In the genomic region with DNA sequence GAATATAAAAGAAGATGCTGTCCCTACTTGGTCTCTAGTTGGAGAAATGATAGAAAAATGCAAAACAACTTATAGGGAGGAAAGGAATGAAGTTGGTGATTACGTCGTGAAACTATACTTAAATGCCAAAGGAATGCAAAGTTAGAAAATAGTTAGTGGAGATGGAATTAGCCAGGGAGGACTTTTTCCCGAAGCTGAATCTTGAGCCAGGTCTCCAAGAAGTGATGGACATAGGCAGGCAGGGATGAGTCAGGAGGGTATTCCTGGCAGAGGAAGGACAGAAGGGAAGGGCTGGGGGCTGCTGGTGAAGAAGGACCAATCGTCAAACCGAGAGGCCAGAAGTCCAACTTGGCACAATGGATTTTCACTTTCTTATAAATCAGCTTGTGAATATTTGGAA, we compare ENCODE assay signal across 8 cellular contexts. TPM values are rescaled to one million over a fixed set of nuclear protein-coding genes. Genes with fewer than 3 reads are reported as not detected.
DNase-seq lines count a peak whose midpoint lies in the region; ATAC-seq and TF ChIP-seq lines count a peak whose summit lies in the region.

No MANE protein-coding gene starts in this region.

- H3K36me3 ChIP-seq in PC-3 (ENCODE audit: low read depth, low read length), result no peaks in the 10 kb centered on the region

- no peak for DNase-seq in Calu3
- peak; percentile 23 for DNase-seq in PC-3
- DNase-seq in epithelial cell of proximal tubule (ENCODE audit: low read depth), result no peak
- no peak for DNase-seq in osteocyte (ENCODE audit: extremely low spot score, unreplicated experiment)
- DNase-seq in NCI-H526 (lab: John Stamatoyannopoulos, UW), result no peak

- H3K27ac Mint-ChIP-seq in Calu3 (ENCODE audit: unreplicated experiment), result peak overlapping the region; percentile 76
- peak overlapping the region; percentile 78 for H3K27ac Mint-ChIP-seq in osteocyte (ENCODE audit: unreplicated experiment)

- H3K4me1 Mint-ChIP-seq in Calu3 (ENCODE audit: low read depth, unreplicated experiment) (peaks cover 27% of the 10 kb centered on the region), osteocyte (ENCODE audit: unreplicated experiment) (peaks cover 52% of the 10 kb centered on the region)

- H3K9me3 ChIP-seq in PC-3 (ENCODE audit: low read length), result no peaks in the 10 kb centered on the region

- no peaks in the 10 kb centered on the region for H3F3A ChIP-seq in PC-3 (ENCODE audit: low read length, unreplicated experiment)

- no peaks in the 10 kb centered on the region for H3K9me3 Mint-ChIP-seq in Calu3 (ENCODE audit: low read depth, unreplicated experiment)
- H3K9me3 Mint-ChIP-seq in osteocyte (ENCODE audit: unreplicated experiment), result no peaks in the 10 kb centered on the region

- H3K79me2 ChIP-seq in PC-3 (ENCODE audit: low read length), result peaks cover 63% of the 10 kb centered on the region

- no peak overlapping the region for H2AFZ ChIP-seq in PC-3 (ENCODE audit: low read length)

- H3K4me3 ChIP-seq in PC-3 (ENCODE audit: low read length), result peak overlapping the region; percentile 79
- H3K4me3 ChIP-seq in epithelial cell of proximal tubule (ENCODE audit: low read depth, low read length), result peak overlapping the region; percentile 77

- H3K27me3 Mint-ChIP-seq in Calu3 (ENCODE audit: unreplicated experiment), result no peaks in the 10 kb centered on the region
- H3K27me3 Mint-ChIP-seq in osteocyte (ENCODE audit: unreplicated experiment), result no peaks in the 10 kb centered on the region

- H3K4me3 Mint-ChIP-seq in Calu3 (ENCODE audit: low read depth, unreplicated experiment), result peak overlapping the region; percentile 88
- peak overlapping the region; percentile 79 for H3K4me3 Mint-ChIP-seq in osteocyte (ENCODE audit: unreplicated experiment)

- H3K9me2 ChIP-seq in PC-3 (replicated peaks; ENCODE audit: low read length), result no peaks in the 10 kb centered on the region

- peak overlapping the region; percentile 86 for H3K9ac ChIP-seq in PC-3 (ENCODE audit: low read length)

- H3K27me3 ChIP-seq in PC-3 (ENCODE audit: low read length), result no peaks in the 10 kb centered on the region

- CTCF ChIA-PET in Calu3 (lab: Charles Lee), result interaction anchor here (0.6 to 0.9 kb wide), 3 partner anchors 39 to 91 kb away, joined by 3 to 5 read pairs (median 3); no protein-coding TSS in a partner anchor
- CTCF ChIA-PET in PC-3 (lab: Charles Lee), result no interaction called here

- peaks cover 35% of the 10 kb centered on the region for H3K4me1 ChIP-seq in PC-3 (ENCODE audit: insufficient read depth, low read length)

- ATAC-seq in PC-3, result no peak
- no peak for ATAC-seq in HG03097 (IDR thresholded peaks at IDR 0.05; ENCODE audit: low FRiP score, unreplicated experiment)
- no peak for ATAC-seq in activated CD4-positive, CD25-positive, alpha-beta regulatory T cell treated with anti-CD3 and anti-CD28 coated beads, Interleukin-2, amount 50 U/mL, for 24 hours
- ATAC-seq in HG03108 (IDR thresholded peaks at IDR 0.05; ENCODE audit: unreplicated experiment), result no peak

- peaks cover 32% of the 10 kb centered on the region for H4K20me1 ChIP-seq in PC-3 (ENCODE audit: low read length)

- POLR2A ChIA-PET in PC-3 (lab: Charles Lee; ENCODE audit: unreplicated experiment), result no interaction called here

- no TSS peak for BruUV-seq in Calu3 (replicated peaks; lab: Mats Ljungman, UMichigan)
- BruUV-seq in PC-3 (replicated peaks; lab: Mats Ljungman, UMichigan), result no TSS peak

- H3K4me2 ChIP-seq in PC-3 (ENCODE audit: low read length), result peak overlapping the region; percentile 86

- no peak overlapping the region for H3K27ac ChIP-seq in PC-3 (ENCODE audit: low read length)

- intact Hi-C loops in Calu3 (cut with micrococcal nuclease; ENCODE audit: unreplicated experiment), result no loop called here
- intact Hi-C loops in PC-3 (cut with micrococcal nuclease), result loop anchor here (5.0 kb wide), 1 partner anchor 34 kb away; no protein-coding TSS in a partner anchor

- no peak for TF ChIP-seq CTCF in Calu3 (IDR thresholded peaks at IDR 0.05; ENCODE audit: unreplicated experiment)
- no peak for TF ChIP-seq CTCF in PC-3 (conservative IDR thresholded peaks at IDR 0.05; ENCODE audit: low read depth, low read length)
- no peak for TF ChIP-seq CTCF in epithelial cell of proximal tubule (conservative IDR thresholded peaks at IDR 0.05; ENCODE audit: low read depth, low read length)
- no peak for TF ChIP-seq CTCF in osteocyte (IDR thresholded peaks at IDR 0.05)

- H3K36me3 Mint-ChIP-seq in Calu3 (ENCODE audit: insufficient read depth, unreplicated experiment), result peaks cover 30% of the 10 kb centered on the region
- peaks cover 4% of the 10 kb centered on the region for H3K36me3 Mint-ChIP-seq in osteocyte (ENCODE audit: unreplicated experiment)

RNA-seq across cellular contexts. Expression of a gene that starts 1.8 kb away (rescaled TPM):
- 27.5 and 29.3 TPM in 2 replicates for total RNA-seq in Calu3 (2022)
- total RNA-seq in PC-3 (2014; rRNA removed), result 40.4 and 62.6 TPM in 2 replicates
- 5.8 and 31.0 TPM in 2 replicates for total RNA-seq in epithelial cell of proximal tubule
- total RNA-seq in osteocyte, result 39.6 and 45.6 TPM in 2 replicates

RNA-seq across cellular contexts. Expression of a gene that starts 56.3 kb away (rescaled TPM):
- 113 and 116 TPM in 2 replicates for total RNA-seq in Calu3 (2022)
- 26.4 and 26.9 TPM in 2 replicates for total RNA-seq in PC-3 (2014; rRNA removed)
- 16.3 and 41.0 TPM in 2 replicates for total RNA-seq in epithelial cell of proximal tubule
- 41.6 and 41.8 TPM in 2 replicates for total RNA-seq in osteocyte

RNA-seq across cellular contexts. Expression of a gene that starts 56.3 kb away (rescaled TPM):
- total RNA-seq in Calu3 (2022) (131 and 146 TPM in 2 replicates), PC-3 (2014; rRNA removed) (45.9 and 54.7 TPM in 2 replicates), epithelial cell of proximal tubule (47.4 and 53.7 TPM in 2 replicates), osteocyte (88.0 and 91.7 TPM in 2 replicates)
